In genomic region chr3:107431048-107431297, GRCh38 we compare ENCODE assay signal across 7 cellular contexts. TPM values are rescaled to one million over a fixed set of nuclear protein-coding genes. Genes with fewer than 3 reads are reported as not detected.
DNase-seq lines count a peak whose midpoint lies in the region; ATAC-seq and TF ChIP-seq lines count a peak whose summit lies in the region.

No MANE protein-coding gene starts in this region.

- H3K79me2 ChIP-seq in PC-3 (ENCODE audit: low read length): no peaks in the 10 kb centered on the region

- intact Hi-C loops in PC-3 (cut with micrococcal nuclease): loop anchor here (10.0 kb wide), 1 partner anchor 224 kb away; no protein-coding TSS in a partner anchor

- no peaks in the 10 kb centered on the region for H3F3A ChIP-seq in PC-3 (ENCODE audit: low read length, unreplicated experiment)

- H3K9ac ChIP-seq in PC-3 (ENCODE audit: low read length): peak overlapping the region; percentile 83
- H3K9ac ChIP-seq in liver (ENCODE audit: low read depth in 1 of 2, low read length in 2 of 2): peak overlapping the region; percentile 27 to 58

- CTCF ChIA-PET in PC-3 (lab: Charles Lee): interaction anchor here (0.6 to 1.1 kb wide), 4 partner anchors 26 to 159 kb away, joined by 3 to 6 read pairs (median 4); no protein-coding TSS in a partner anchor

- H3K4me1 ChIP-seq in PC-3 (ENCODE audit: insufficient read depth, low read length) (peaks cover 21% of the 10 kb centered on the region), liver (ENCODE audit: control insufficient read depth in 4 of 4, insufficient read depth in 4 of 4, low read length in 3 of 4) (peaks cover 2 to 24% (median 16%) of the 10 kb centered on the region in 4 donors)

- peak overlapping the region; percentile 93 for H2AFZ ChIP-seq in PC-3 (ENCODE audit: low read length)

- no peak for DNase-seq in PC-3
- peak in 46 of 61 donors; percentile 6 to 84 (median 59) for DNase-seq in caudate nucleus (lab: John Stamatoyannopoulos, UW)
- DNase-seq in stimulated activated CD8-positive, alpha-beta memory T cell treated with anti-CD3 and anti-CD28 coated beads, Interleukin-4, amount 100 ng/mL, for 48 hours: peak; percentile 57
- no peak for DNase-seq in NCI-H524 treated with DMSO at 0.1 percent for 48 hours (lab: John Stamatoyannopoulos, UW)

- TF ChIP-seq RAD21 in liver (IDR thresholded peaks at IDR 0.05): no peak

- H3K27ac ChIP-seq in PC-3 (ENCODE audit: low read length) (no peak overlapping the region), caudate nucleus (ENCODE audit: low read depth, low read length) (peak overlapping the region; percentile 95), liver (ENCODE audit: low read depth in 1 of 2, low read length in 2 of 2) (peak overlapping the region; percentile 81 to 85)

- peak overlapping the region; percentile 91 for H3K4me2 ChIP-seq in PC-3 (ENCODE audit: low read length)

- no TSS peak for BruUV-seq in PC-3 (replicated peaks; lab: Mats Ljungman, UMichigan)

- no peak for TF ChIP-seq CTCF in PC-3 (conservative IDR thresholded peaks at IDR 0.05; ENCODE audit: low read depth, low read length)
- TF ChIP-seq CTCF in liver (IDR thresholded peaks at IDR 0.05; ENCODE audit: low read depth, low read length, missing input control): no peak

- H3K36me3 ChIP-seq in PC-3 (ENCODE audit: low read depth, low read length): no peaks in the 10 kb centered on the region
- H3K36me3 ChIP-seq in liver (ENCODE audit: control insufficient read depth in 4 of 4, insufficient read depth in 3 of 4, low read depth in 1 of 4, low read length in 3 of 4): no peaks in the 10 kb centered on the region

- under 1% methylated on average over 17 of the region's 17 CpGs for WGBS in liver

- no peaks in the 10 kb centered on the region for H4K20me1 ChIP-seq in PC-3 (ENCODE audit: low read length)

- no peaks in the 10 kb centered on the region for H3K9me2 ChIP-seq in PC-3 (replicated peaks; ENCODE audit: low read length)

- no peak for TF ChIP-seq POLR2A in GM18505 (IDR thresholded peaks at IDR 0.05; ENCODE audit: borderline replicate concordance, extremely low read depth, insufficient read depth, insufficient read length)

- H3K9me3 ChIP-seq in PC-3 (ENCODE audit: low read length) (no peaks in the 10 kb centered on the region), liver (ENCODE audit: control insufficient read depth in 4 of 4, low read length in 3 of 4) (no peaks in the 10 kb centered on the region)

- H3K27me3 ChIP-seq in PC-3 (ENCODE audit: low read length) (no peaks in the 10 kb centered on the region), liver (ENCODE audit: control insufficient read depth in 4 of 4, insufficient read depth in 4 of 4, low read length in 3 of 4) (no peaks in the 10 kb centered on the region)

- peak; percentile 24 for ATAC-seq in GM18505 (IDR thresholded peaks at IDR 0.05; ENCODE audit: unreplicated experiment)
- peak; percentile 17 for ATAC-seq in HG02571 (IDR thresholded peaks at IDR 0.05; ENCODE audit: unreplicated experiment)
- ATAC-seq in PC-3: peak; percentile 13; the same call in 1 of the 2 replicates

- POLR2A ChIA-PET in PC-3 (lab: Charles Lee; ENCODE audit: unreplicated experiment): interaction anchor here (0.6 to 0.7 kb wide), 8 partner anchors 10 to 551 kb away, joined by 3 to 15 read pairs (median 8); no protein-coding TSS in a partner anchor

- H3K4me3 ChIP-seq in PC-3 (ENCODE audit: low read length) (peak overlapping the region; percentile 76), liver (ENCODE audit: low read depth in 1 of 3, low read length in 3 of 3) (peak overlapping the region; percentile 74 to 92 (median 84))

TF ChIP-seq in liver, 16 proteins besides CTCF, POLR2A, EP300 and RAD21:
- TF ChIP-seq MAX (IDR thresholded peaks at IDR 0.05) (no peak), FOXA2 (IDR thresholded peaks at IDR 0.05) (no peak), ATF3 (IDR thresholded peaks at IDR 0.05) (no peak), SP1 (IDR thresholded peaks at IDR 0.05) (no peak), FOXA1 (IDR thresholded peaks at IDR 0.05) (no peak), HNF4G (IDR thresholded peaks at IDR 0.05) (no peak), NR2F2 (IDR thresholded peaks at IDR 0.05) (no peak), ZBTB33 (IDR thresholded peaks at IDR 0.05) (no peak), JUND (IDR thresholded peaks at IDR 0.05) (no peak), EGR1 (IDR thresholded peaks at IDR 0.05; ENCODE audit: low read depth in 2 of 2) (no peak), TAF1 (conservative IDR thresholded peaks at IDR 0.05) (no peak)

RNA-seq across cellular contexts. Expression of gene CCDC54, which starts 53.7 kb away (rescaled TPM):
- total RNA-seq in PC-3 (2014; rRNA removed): not detected in 2 replicates
- not detected for total RNA-seq in liver
- under 1 TPM in 1 of 2 donors, not detected in 1; 0.21 TPM for polyA plus RNA-seq in liver

Comparison
In these comparisons a context has a peak if more than half of its experiments do, and no peak if none do; other contexts are left out.
1. DNase-seq: peak in caudate nucleus (46 of 61) and stimulated activated CD8-positive, alpha-beta memory T cell treated with anti-CD3 and anti-CD28 coated beads, Interleukin-4, amount 100 ng/mL, for 48 hours (single experiment); none in PC-3 (single experiment) and NCI-H524 treated with DMSO at 0.1 percent for 48 hours (single experiment).
2. Peak in every context shown above with its lines, with median percentiles within 50 percentile points of each other: ATAC-seq.